ENCODE assay signal across 8 cellular contexts in genomic region chr7:98280296-98280695, GRCh38. TPM values are rescaled to one million over a fixed set of nuclear protein-coding genes. Genes with fewer than 3 reads are reported as not detected.
A peak's percentile ranks its signal among the peaks of the same experiment; 100 is the strongest.
DNase-seq lines count a peak whose midpoint lies in the region; ATAC-seq, FAIRE-seq and TF ChIP-seq lines count a peak whose summit lies in the region.

No MANE protein-coding gene starts in this region.

- no peak for TF ChIP-seq CTCF in kidney (IDR thresholded peaks at IDR 0.05; ENCODE audit: borderline replicate concordance, extremely low read depth, insufficient read depth)

- peak overlapping the region; percentile 69 to 79 for H3K4me3 ChIP-seq in kidney (ENCODE audit: low read length in 2 of 2)

- DNase-seq in T-helper 1 cell (no peak), kidney (no peak), HEK293T (ENCODE audit: extremely low spot score) (no peak)
- no peak for DNase-seq in stimulated activated naive CD8-positive, alpha-beta T cell treated with anti-CD3 and anti-CD28 coated beads, Interleukin-15, amount 100 ng/mL, for 72 hours

- peak overlapping the region; percentile 82 for H3K4me3 Mint-ChIP-seq in T-helper 1 cell treated with Interleukin-12 subunit alpha and Interleukin-12 subunit beta and Interleukin-4 antibody, amounts not matched to agents 30 μg/mL and 1 μg/mL, for 36 hours
- H3K4me3 Mint-ChIP-seq in activated naive CD8-positive, alpha-beta T cell, result peak overlapping the region; percentile 86
- H3K4me3 Mint-ChIP-seq in stimulated activated naive CD8-positive, alpha-beta T cell treated with anti-CD3 and anti-CD28 coated beads, Interleukin-15, amount 100 ng/mL, for 72 hours, result peak overlapping the region; percentile 76 to 85

- H3K27ac ChIP-seq in kidney (ENCODE audit: low read depth in 2 of 2, low read length in 2 of 2), result peak overlapping the region; percentile 93

- CTCF ChIA-PET in HEK293T (lab: Yijun Ruan, JAX), result no interaction called here

- H3K27ac Mint-ChIP-seq in T-helper 1 cell treated with Interleukin-12 subunit alpha and Interleukin-12 subunit beta and Interleukin-4 antibody, amounts not matched to agents 30 μg/mL and 1 μg/mL, for 36 hours, result peak overlapping the region; percentile 74
- H3K27ac Mint-ChIP-seq in activated naive CD8-positive, alpha-beta T cell, result no peak overlapping the region
- peak overlapping the region in 1 of 2 donors; percentile 90 for H3K27ac Mint-ChIP-seq in stimulated activated naive CD8-positive, alpha-beta T cell treated with anti-CD3 and anti-CD28 coated beads, Interleukin-15, amount 100 ng/mL, for 72 hours

- peaks cover 25% of the 10 kb centered on the region for H3K4me1 Mint-ChIP-seq in T-helper 1 cell treated with Interleukin-12 subunit alpha and Interleukin-12 subunit beta and Interleukin-4 antibody, amounts not matched to agents 30 μg/mL and 1 μg/mL, for 36 hours (ENCODE audit: low read depth)
- peaks cover 27% of the 10 kb centered on the region for H3K4me1 Mint-ChIP-seq in activated naive CD8-positive, alpha-beta T cell (ENCODE audit: low read depth)
- H3K4me1 Mint-ChIP-seq in stimulated activated naive CD8-positive, alpha-beta T cell treated with anti-CD3 and anti-CD28 coated beads, Interleukin-15, amount 100 ng/mL, for 72 hours, result peaks cover 32% of the 10 kb centered on the region

- peaks cover 10 to 24% of the 10 kb centered on the region in 2 donors for H3K4me1 ChIP-seq in kidney (ENCODE audit: control insufficient read depth in 1 of 2, insufficient read depth in 1 of 2, low read depth in 1 of 2, low read length in 2 of 2)

- intact Hi-C loops in kidney (cut with DNase I), result no loop called here

- ATAC-seq in stimulated activated naive CD8-positive, alpha-beta T cell treated with anti-CD3 and anti-CD28 coated beads, Interleukin-15, amount 100 ng/mL, for 72 hours, result no peak
- ATAC-seq in GM21390 (IDR thresholded peaks at IDR 0.05; ENCODE audit: unreplicated experiment), result no peak
- no peak for ATAC-seq in HG03565 (IDR thresholded peaks at IDR 0.05; ENCODE audit: unreplicated experiment)

- FAIRE-seq in kidney (lab: Jason Lieb, UNC), result no peak

- POLR2A ChIA-PET in HEK293T (lab: Yijun Ruan, JAX), result no interaction called here

- H3K36me3 Mint-ChIP-seq in T-helper 1 cell treated with Interleukin-12 subunit alpha and Interleukin-12 subunit beta and Interleukin-4 antibody, amounts not matched to agents 30 μg/mL and 1 μg/mL, for 36 hours (ENCODE audit: low read depth), result peaks cover 14% of the 10 kb centered on the region
- H3K36me3 Mint-ChIP-seq in activated naive CD8-positive, alpha-beta T cell, result no peaks in the 10 kb centered on the region

- no peaks in the 10 kb centered on the region for H3K9me3 ChIP-seq in kidney (ENCODE audit: control insufficient read depth in 1 of 2, low read length in 2 of 2)

- H3K27me3 Mint-ChIP-seq in T-helper 1 cell treated with Interleukin-12 subunit alpha and Interleukin-12 subunit beta and Interleukin-4 antibody, amounts not matched to agents 30 μg/mL and 1 μg/mL, for 36 hours (ENCODE audit: low read depth), result no peaks in the 10 kb centered on the region
- H3K27me3 Mint-ChIP-seq in activated naive CD8-positive, alpha-beta T cell, result no peaks in the 10 kb centered on the region
- no peaks in the 10 kb centered on the region for H3K27me3 Mint-ChIP-seq in stimulated activated naive CD8-positive, alpha-beta T cell treated with anti-CD3 and anti-CD28 coated beads, Interleukin-15, amount 100 ng/mL, for 72 hours

- H3K9me3 Mint-ChIP-seq in T-helper 1 cell treated with Interleukin-12 subunit alpha and Interleukin-12 subunit beta and Interleukin-4 antibody, amounts not matched to agents 30 μg/mL and 1 μg/mL, for 36 hours, result no peaks in the 10 kb centered on the region
- no peaks in the 10 kb centered on the region for H3K9me3 Mint-ChIP-seq in activated naive CD8-positive, alpha-beta T cell (ENCODE audit: low read depth)
- H3K9me3 Mint-ChIP-seq in stimulated activated naive CD8-positive, alpha-beta T cell treated with anti-CD3 and anti-CD28 coated beads, Interleukin-15, amount 100 ng/mL, for 72 hours, result no peaks in the 10 kb centered on the region

- H3K36me3 ChIP-seq in kidney (ENCODE audit: control insufficient read depth in 1 of 2, insufficient read depth in 2 of 2, low read length in 2 of 2), result no peaks in the 10 kb centered on the region

- H3K9ac ChIP-seq in kidney (ENCODE audit: low read length in 2 of 2), result peak overlapping the region in 1 of 2 donors; percentile 97

TF ChIP-seq in HEK293T, 16 proteins besides CTCF, POLR2A, EP300 and RAD21:
- TF ChIP-seq CTBP1 (IDR thresholded peaks at IDR 0.05; ENCODE audit: borderline replicate concordance) (no peak), TARDBP (IDR thresholded peaks at IDR 0.05) (no peak), FOXM1 (IDR thresholded peaks at IDR 0.05; ENCODE audit: borderline replicate concordance) (no peak), ELF4 (IDR thresholded peaks at IDR 0.05) (no peak), LEF1 (IDR thresholded peaks at IDR 0.05; ENCODE audit: borderline replicate concordance) (no peak), SUZ12 (IDR thresholded peaks at IDR 0.05) (no peak), PKNOX1 (IDR thresholded peaks at IDR 0.05) (no peak), HDGF (IDR thresholded peaks at IDR 0.05; ENCODE audit: borderline replicate concordance) (no peak), ARNT (IDR thresholded peaks at IDR 0.05) (no peak)

RNA-seq across cellular contexts. Expression of gene BRI3, which starts 1.2 kb away (rescaled TPM):
- 192 TPM for total RNA-seq in kidney
- polyA plus RNA-seq in kidney (ENCODE audit: insufficient read depth, low read depth, low replicate concordance), result 240 TPM

RNA-seq across cellular contexts. Expression of gene TECPR1, which starts 28.3 kb away (rescaled TPM):
- 39.5 TPM for total RNA-seq in kidney
- 5.1 TPM for polyA plus RNA-seq in kidney (ENCODE audit: insufficient read depth, low read depth, low replicate concordance)
